In genomic region chr10:118542789-118543188, GRCh38 we compare ENCODE assay signal across 32 cellular contexts. TPM values are rescaled to one million over a fixed set of nuclear protein-coding genes. Genes with fewer than 3 reads are reported as not detected.
"Had no signal": no experiment of that assay in that cellular context is flagged by ENCODE, and none has a peak within 500 bp of the region (broad histone marks: within the 10 kb centered on the region; RNA-seq: fewer than 3 reads in every experiment).

No MANE protein-coding gene starts in this region.

- H3K27ac ChIP-seq: PC-9, SJCRH30, SK-N-MC had no signal

- H3K36me3 ChIP-seq: MG63, SJCRH30 had no signal

- DNase-seq: activated CD4-positive, alpha-beta memory T cell treated with anti-CD3 and anti-CD28 coated beads, Interleukin-2, amount 10 ng/mL, durations not matched to agents 7 days and 5 days; activated CD4-positive, alpha-beta T cell treated with anti-CD3 and anti-CD28 coated beads for 36 hours; activated CD8-positive, alpha-beta memory T cell treated with anti-CD3 and anti-CD28 coated beads for 24 hours; activated CD8-positive, alpha-beta memory T cell treated with anti-CD3 and anti-CD28 coated beads, Interleukin-2, amount 10 ng/mL, durations not matched to agents 7 days and 5 days; activated CD8-positive, alpha-beta memory T cell treated with anti-CD3 and anti-CD28 coated beads, Interleukin-2, amount 50 U/mL, for 48 hours; activated effector memory CD4-positive, alpha-beta T cell treated with Interleukin-2 at 50 U/mL for 16 hours; activated naive CD4-positive, alpha-beta T cell treated with anti-CD3 and anti-CD28 coated beads, Interleukin-2, amount 10 ng/mL, durations not matched to agents 7 days and 5 days; activated naive CD8-positive, alpha-beta T cell treated with anti-CD3 and anti-CD28 coated beads, Interleukin-2, amount 50 U/mL, for 24 hours; activated T-cell treated with anti-CD3 and anti-CD28 coated beads, Interleukin-2, amount 50 U/mL, for 48 hours; anterior cingulate cortex; caudate nucleus; cerebellar nuclear complex; Kasumi-1; KG1; MG63; NCI-H1105; NCI-H1417 treated with DMSO at 0.1 percent for 48 hours; NCI-H1930; NCI-H345; NCI-H524 treated with DMSO at 0.1 percent for 48 hours; PC-9; SHP77; SJCRH30; T1000 had no signal

- H3K27me3 ChIP-seq: MG63 had no signal

- ATAC-seq: activated CD4-positive, alpha-beta T cell treated with anti-CD3 and anti-CD28 coated beads for 36 hours; activated CD4-positive, CD25-positive, alpha-beta regulatory T cell treated with anti-CD3 and anti-CD28 coated beads, Interleukin-2, amount 50 U/mL, for 24 hours; activated CD8-positive, alpha-beta memory T cell treated with anti-CD3 and anti-CD28 coated beads, Interleukin-2, amount 10 ng/mL, durations not matched to agents 7 days and 5 days; activated naive CD8-positive, alpha-beta T cell treated with anti-CD3 and anti-CD28 coated beads, Interleukin-2, amount 50 U/mL, for 24 hours; WTC11 had no signal

- H3K4me3 ChIP-seq: MG63, PC-9, SJCRH30, SK-N-MC had no signal

- H3K4me1 ChIP-seq: SJCRH30 had no signal

- H3K9me3 ChIP-seq: MG63, SJCRH30 had no signal

RNA-seq across cellular contexts. Expression of gene PRLHR, which starts 52.7 kb away (rescaled TPM):
- total RNA-seq: activated CD4-positive, alpha-beta memory T cell treated with anti-CD3 and anti-CD28 coated beads, Interleukin-2, amount 10 ng/mL, durations not matched to agents 7 days and 5 days; activated CD4-positive, alpha-beta T cell treated with anti-CD3 and anti-CD28 coated beads for 36 hours; activated CD8-positive, alpha-beta memory T cell treated with anti-CD3 and anti-CD28 coated beads, Interleukin-2, amount 10 ng/mL, durations not matched to agents 7 days and 5 days; bronchial epithelial cell; NCI-H460; OCI-LY7; PC-9; SJCRH30; T-helper 1 cell treated with Interleukin-12 subunit alpha and Interleukin-12 subunit beta and Interleukin-4 antibody, amounts not matched to agents 30 ng/mL and 1 ng/mL, for 36 hours; T-helper 2 cell treated with Interferon-gamma antibody and Interleukin-4, amounts not matched to agents 100 ng/mL and 5 ng/mL, for 36 hours; WTC11 had no signal
